11 cellular contexts compared by ENCODE assay signal in genomic region chr10:132443998-132444876, GRCh38. TPM values are rescaled to one million over a fixed set of nuclear protein-coding genes. Genes with fewer than 3 reads are reported as not detected.
DNase-seq lines count a peak whose midpoint lies in the region; ATAC-seq lines count a peak whose summit lies in the region.
"Had no signal": no experiment of that assay in that cellular context is flagged by ENCODE, and none has a peak within 500 bp of the region (broad histone marks: within the 10 kb centered on the region; RNA-seq: fewer than 3 reads in every experiment).

No MANE protein-coding gene starts in this region.

- H3K4me3 Mint-ChIP-seq in CD4-positive, alpha-beta memory T cell: peak overlapping the region in 2 of 8 donors; percentile 57 to 65
- H3K4me3 Mint-ChIP-seq in immature natural killer cell: peak overlapping the region in 1 of 5 donors; percentile 11

- POLR2A ChIA-PET in CD4-positive, alpha-beta memory T cell (lab: Charles Lee; ENCODE audit: partially characterized antibody): no interaction called here

- H3K9me3 Mint-ChIP-seq in CD4-positive, alpha-beta memory T cell: no peaks in the 10 kb centered on the region
- H3K9me3 Mint-ChIP-seq in immature natural killer cell: no peaks in the 10 kb centered on the region

- H3K9me3 ChIP-seq in CD4-positive, alpha-beta memory T cell (ENCODE audit: control insufficient read depth in 1 of 2, low read length in 2 of 2): no peaks in the 10 kb centered on the region
- H3K9me3 ChIP-seq in HUES48 (ENCODE audit: control insufficient read depth, insufficient read depth, low read length): no peaks in the 10 kb centered on the region
- H3K9me3 ChIP-seq: SJSA1 had no signal

- H3K27ac Mint-ChIP-seq in CD4-positive, alpha-beta memory T cell: peak overlapping the region; percentile 73 to 93 (median 75)
- H3K27ac Mint-ChIP-seq in immature natural killer cell: peak overlapping the region in 5 of 6 donors; percentile 38 to 96 (median 71)

- DNase-seq in CD4-positive, alpha-beta memory T cell: peak in 1 of 5 donors; percentile 27
- DNase-seq in T follicular helper cell (ENCODE audit: low read depth) (peak; percentile 26), immature natural killer cell (no peak), caudate nucleus (lab: John Stamatoyannopoulos, UW) (no peak)
- DNase-seq: NCI-H1048 had no signal

- ATAC-seq in GM21390 (IDR thresholded peaks at IDR 0.05; ENCODE audit: unreplicated experiment): no peak
- ATAC-seq in GM19467 (IDR thresholded peaks at IDR 0.05; ENCODE audit: unreplicated experiment): no peak
- no peak for ATAC-seq in HG02610 (IDR thresholded peaks at IDR 0.05; ENCODE audit: unreplicated experiment)
- ATAC-seq: left colon had no signal

- peak overlapping the region; percentile 47 for H3K27ac ChIP-seq in CD4-positive, alpha-beta memory T cell (ENCODE audit: low read depth, low read length)
- H3K27ac ChIP-seq in HUES48 (ENCODE audit: low read depth, low read length) (peak overlapping the region; percentile 4), caudate nucleus (ENCODE audit: low read depth, low read length) (no peak overlapping the region)
- H3K27ac ChIP-seq: SJSA1 had no signal

- CTCF ChIA-PET in CD4-positive, alpha-beta memory T cell (lab: Charles Lee; ENCODE audit: partially characterized antibody): interaction anchor here (0.7 to 2.0 kb wide), 5 partner anchors 11 to 57 kb away, joined by 3 to 7 read pairs (median 3); partner anchors contain the start of gene PWWP2B

- no peaks in the 10 kb centered on the region for H3K27me3 ChIP-seq in CD4-positive, alpha-beta memory T cell (ENCODE audit: insufficient read depth, low read length)
- no peaks in the 10 kb centered on the region for H3K27me3 ChIP-seq in HUES48 (ENCODE audit: control insufficient read depth, insufficient read depth, low read length)
- H3K27me3 ChIP-seq: SJSA1 had no signal

- no peak overlapping the region for H3K9ac ChIP-seq in HUES48 (ENCODE audit: low read depth, low read length)

- peaks cover 49% of the 10 kb centered on the region for H3K4me1 ChIP-seq in CD4-positive, alpha-beta memory T cell (ENCODE audit: insufficient read depth, low read length)
- peaks cover 21% of the 10 kb centered on the region for H3K4me1 ChIP-seq in HUES48 (ENCODE audit: control insufficient read depth, insufficient read depth, low read length)

- H3K36me3 Mint-ChIP-seq in CD4-positive, alpha-beta memory T cell: no peaks in the 10 kb centered on the region
- no peaks in the 10 kb centered on the region for H3K36me3 Mint-ChIP-seq in immature natural killer cell

- H3K36me3 ChIP-seq in CD4-positive, alpha-beta memory T cell (ENCODE audit: insufficient read depth, low read length): no peaks in the 10 kb centered on the region
- no peaks in the 10 kb centered on the region for H3K36me3 ChIP-seq in HUES48 (ENCODE audit: control insufficient read depth, insufficient read depth, low read length)
- H3K36me3 ChIP-seq: SJSA1 had no signal

- intact Hi-C loops in CD4-positive, alpha-beta memory T cell (cut with micrococcal nuclease): no loop called here

- no peaks in the 10 kb centered on the region for H3K27me3 Mint-ChIP-seq in CD4-positive, alpha-beta memory T cell
- H3K27me3 Mint-ChIP-seq in immature natural killer cell (ENCODE audit: low read depth in 3 of 3): peaks cover 5 to 16% (median 7%) of the 10 kb centered on the region in 3 donors

- H3K4me1 Mint-ChIP-seq in CD4-positive, alpha-beta memory T cell: peaks cover 21 to 45% (median 31%) of the 10 kb centered on the region in 4 donors
- peaks cover 29 to 32% of the 10 kb centered on the region in 2 donors for H3K4me1 Mint-ChIP-seq in immature natural killer cell

- no peak overlapping the region for H3K4me3 ChIP-seq in CD4-positive, alpha-beta memory T cell (ENCODE audit: low read length in 2 of 2)
- H3K4me3 ChIP-seq in HUES48 (ENCODE audit: low read depth, low read length): no peak overlapping the region
- H3K4me3 ChIP-seq: SJSA1 had no signal

RNA-seq across cellular contexts. Expression of gene PWWP2B, which starts 47.2 kb away (rescaled TPM):
- 1 to 10 TPM; 9.4 to 9.9 TPM for total RNA-seq in CD4-positive, alpha-beta memory T cell
- polyA plus RNA-seq in CD4-positive, alpha-beta memory T cell: 1 to 10 TPM in 1 of 2 donors, under 1 TPM in 1; 0.92 to 3.2 TPM
- 1 to 10 TPM; 4.0 to 7.3 (median 4.3) TPM for polyA plus RNA-seq in immature natural killer cell
